ENCODE assay signal across 8 cellular contexts in the genomic region with DNA sequence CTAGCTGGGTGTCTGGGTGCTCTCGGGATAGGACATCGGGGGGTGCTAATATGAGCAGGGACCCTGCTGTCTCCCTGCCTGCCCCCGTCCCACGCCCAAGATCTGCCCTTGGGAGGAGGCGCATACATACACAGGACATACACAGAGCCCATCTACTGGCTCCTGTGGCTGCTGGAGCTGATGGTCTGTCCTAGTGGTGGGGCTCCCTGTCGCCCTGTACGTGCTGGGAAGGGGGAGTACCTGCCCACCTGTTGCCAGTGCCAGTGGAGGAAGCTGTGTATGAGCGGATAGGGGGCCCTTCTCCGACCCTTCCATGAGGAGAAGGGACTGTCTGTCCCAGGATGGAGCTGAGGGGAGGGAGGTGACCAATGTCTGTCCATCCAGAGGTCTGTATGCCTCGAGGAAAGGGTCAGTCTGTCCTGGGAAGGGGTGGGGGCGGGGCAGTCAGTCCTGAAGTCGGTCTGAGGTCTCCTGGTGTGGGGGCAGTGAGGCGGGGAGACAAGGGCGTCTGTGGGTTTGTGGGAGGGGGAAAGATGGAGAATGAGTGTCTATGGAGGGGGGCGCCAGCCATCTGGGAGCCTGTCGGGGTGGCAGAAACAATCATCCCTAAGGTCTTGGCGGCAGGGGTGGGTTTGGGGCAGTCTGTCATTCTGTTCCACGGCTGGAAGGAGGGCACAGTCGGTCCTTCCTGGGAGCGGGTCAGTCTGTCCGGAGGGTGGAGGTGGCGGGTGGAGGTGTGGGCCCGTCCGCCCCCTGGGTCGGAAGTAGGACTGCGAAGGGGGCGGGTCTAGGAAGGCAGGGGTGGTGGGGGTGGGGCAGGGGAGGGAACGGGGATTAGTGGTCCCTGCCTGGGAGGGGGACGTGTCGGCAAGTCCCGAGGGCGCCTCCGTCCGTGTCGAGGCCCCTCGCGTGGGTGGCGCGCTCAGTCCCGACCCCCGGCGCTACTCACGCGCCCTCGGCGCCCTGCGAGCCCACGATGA. TPM values are rescaled to one million over a fixed set of nuclear protein-coding genes. Genes with fewer than 3 reads are reported as not detected.
DNase-seq lines count a peak whose midpoint lies in the region; ATAC-seq and TF ChIP-seq lines count a peak whose summit lies in the region.

No MANE protein-coding gene starts in this region.

- H3K27ac ChIP-seq in brain microvascular endothelial cell (peak overlapping the region; percentile 77), thoracic aorta (peak overlapping the region; percentile 86 to 88)

- intact Hi-C loops in left colon (cut with DNase I, micrococcal nuclease) = loop anchor here in 1 of 2 donors (2.0 kb wide), 1 partner anchor 37 kb away; the partner anchor contains the start of gene CASTOR1

- ATAC-seq in GM21723 (IDR thresholded peaks at IDR 0.05; ENCODE audit: unreplicated experiment) = peak; percentile 27
- ATAC-seq in left colon = peak; percentile 52
- peak; percentile 14 for ATAC-seq in thoracic aorta (ENCODE audit: insufficient number of reproducible peaks, low FRiP score, low read depth)

- TF ChIP-seq CTCF in brain microvascular endothelial cell (IDR thresholded peaks at IDR 0.05; ENCODE audit: low read depth, low read length, missing control alignments) = no peak
- TF ChIP-seq CTCF in thoracic aorta (IDR thresholded peaks at IDR 0.05) = no peak

- H3K4me1 ChIP-seq in thoracic aorta (ENCODE audit: control insufficient read depth in 1 of 2, low read depth in 2 of 2) = peaks cover 42 to 58% of the 10 kb centered on the region in 2 donors

- H3K36me3 ChIP-seq in MG63 (peaks cover 17% of the 10 kb centered on the region), brain microvascular endothelial cell (replicated peaks) (peaks cover 4% of the 10 kb centered on the region), thoracic aorta (peaks cover 5% of the 10 kb centered on the region)

- H3K27me3 ChIP-seq in MG63 (no peaks in the 10 kb centered on the region), brain microvascular endothelial cell (replicated peaks) (no peaks in the 10 kb centered on the region), thoracic aorta (replicated peaks; ENCODE audit: insufficient read depth) (no peaks in the 10 kb centered on the region)

- H3K9me3 ChIP-seq in MG63 (no peaks in the 10 kb centered on the region), thoracic aorta (no peaks in the 10 kb centered on the region)

- in situ Hi-C loops in brain microvascular endothelial cell (cut with HindIII; ENCODE audit: low pct_ligation_motif_present, low sequenced_read_pairs) = no loop called here

- DNase-seq in GM03348 (ENCODE audit: low spot score) (peak; percentile 75), MG63 (no peak), brain microvascular endothelial cell (no peak), left colon (peak; percentile 70), thoracic aorta (ENCODE audit: low spot score) (no peak), NCI-H2196 treated with DMSO at 0.1 percent for 48 hours (lab: John Stamatoyannopoulos, UW; ENCODE audit: unreplicated experiment) (no peak), SKM-1 treated with dmso at 0.1 percent for 144 hours (lab: John Stamatoyannopoulos, UW; ENCODE audit: unreplicated experiment) (no peak)

- H3K4me3 ChIP-seq in MG63 = peak overlapping the region; percentile 85
- peak overlapping the region; percentile 79 for H3K4me3 ChIP-seq in brain microvascular endothelial cell (ENCODE audit: low read depth, low read length)
- peak overlapping the region; percentile 93 for H3K4me3 ChIP-seq in thoracic aorta

RNA-seq across cellular contexts. Expression of gene TBC1D10A, which starts 0.7 kb away (rescaled TPM):
- 17.5 and 25.7 TPM in 2 replicates for total RNA-seq in MG63 (2014; rRNA removed; shearing (Covaris generic); ENCODE audit: low replicate concordance)
- total RNA-seq in left colon = 10 to 100 TPM; 32.0 to 41.2 TPM
- total RNA-seq in thoracic aorta = 10 to 100 TPM; 31.5 to 54.2 TPM

RNA-seq across cellular contexts. Expression of gene SF3A1, which starts 30.7 kb away (rescaled TPM):
- 6.9 and 19.5 TPM in 2 replicates for total RNA-seq in MG63 (2014; rRNA removed; shearing (Covaris generic); ENCODE audit: low replicate concordance)
- 100 to 1,000 TPM; 134 to 146 TPM for total RNA-seq in left colon
- 10 to 100 TPM; 56.7 to 77.0 TPM for total RNA-seq in thoracic aorta

RNA-seq across cellular contexts. Expression of gene CCDC157, which starts 30.8 kb away (rescaled TPM):
- 1.0 and 2.6 TPM in 2 replicates for total RNA-seq in MG63 (2014; rRNA removed; shearing (Covaris generic); ENCODE audit: low replicate concordance)
- 1 to 10 TPM; 1.6 to 2.3 TPM for total RNA-seq in left colon
- total RNA-seq in thoracic aorta = 1 to 10 TPM in 1 of 2 donors, under 1 TPM in 1; 0.27 to 2.9 TPM

RNA-seq across cellular contexts. Expression of gene CASTOR1, which starts 36.7 kb away (rescaled TPM):
- 2.3 and 4.1 TPM in 2 replicates for total RNA-seq in MG63 (2014; rRNA removed; shearing (Covaris generic); ENCODE audit: low replicate concordance)
- total RNA-seq in left colon (1 to 10 TPM; 3.7 to 4.2 TPM), thoracic aorta (10 to 100 TPM in 1 of 2 donors, 1 to 10 TPM in 1; 7.5 to 22.6 TPM)

RNA-seq across cellular contexts. Expression of gene OSM, which starts 59.4 kb away (rescaled TPM):
- total RNA-seq in MG63 (2014; rRNA removed; shearing (Covaris generic); ENCODE audit: low replicate concordance) = not detected in 2 replicates
- total RNA-seq in left colon (under 1 TPM in 1 of 2 donors, not detected in 1; 0.20 TPM), thoracic aorta (10 to 100 TPM in 1 of 2 donors, 1 to 10 TPM in 1; 3.5 to 27.1 TPM)

Comparison
In these comparisons a context has a peak if more than half of its experiments do, and no peak if none do; other contexts are left out.
1. DNase-seq: peak in GM03348 (single experiment) and left colon (2 of 2); none in MG63 (single experiment), brain microvascular endothelial cell (single experiment), thoracic aorta (single experiment), NCI-H2196 treated with DMSO at 0.1 percent for 48 hours (single experiment) and SKM-1 treated with dmso at 0.1 percent for 144 hours (single experiment).
2. Peak in every context shown above with its lines, with median percentiles within 50 percentile points of each other: ATAC-seq and H3K4me3 ChIP-seq.